In genomic region chrX:70455366-70456202, GRCh38 we compare ENCODE assay signal across 8 cellular contexts. TPM values are rescaled to one million over a fixed set of nuclear protein-coding genes. Genes with fewer than 3 reads are reported as not detected.
A peak's percentile ranks its signal among the peaks of the same experiment; 100 is the strongest.
DNase-seq lines count a peak whose midpoint lies in the region; ATAC-seq, FAIRE-seq and TF ChIP-seq lines count a peak whose summit lies in the region.

No MANE protein-coding gene starts in this region.

- H3K4me1 ChIP-seq in right lobe of liver (no peaks in the 10 kb centered on the region), upper lobe of right lung (no peaks in the 10 kb centered on the region)

- H3K27me3 ChIP-seq in right lobe of liver, result peaks cover 0 to 5% of the 10 kb centered on the region in 2 donors
- H3K27me3 ChIP-seq in upper lobe of right lung, result no peaks in the 10 kb centered on the region

- intact Hi-C loops in right lobe of liver (cut with DNase I) (no loop called here), upper lobe of right lung (cut with DNase I) (no loop called here), posterior vena cava (cut with DNase I) (no loop called here)

- H3K4me3 ChIP-seq in GM12875 (ENCODE audit: low read depth, low read length), result peak overlapping the region; percentile 54
- H3K4me3 ChIP-seq in astrocyte of the spinal cord (ENCODE audit: low read depth, low read length), result peak overlapping the region; percentile 53
- peak overlapping the region; percentile 11 to 54 (median 23) for H3K4me3 ChIP-seq in right lobe of liver
- peak overlapping the region; percentile 53 for H3K4me3 ChIP-seq in upper lobe of right lung

- 22% methylated on average over 21 of the region's 32 CpGs for WGBS in right lobe of liver (ENCODE audit: insufficient coverage, low coverage, low lambda C conversion rate, missing lambda C conversion rate)

- in situ Hi-C loops in astrocyte of the spinal cord (cut with HindIII; ENCODE audit: low sequenced_read_pairs), result no loop called here

- no peak for TF ChIP-seq POLR2A in right lobe of liver (IDR thresholded peaks at IDR 0.05)

- TF ChIP-seq CTCF in GM12875 (IDR thresholded peaks at IDR 0.05; ENCODE audit: borderline replicate concordance, insufficient read depth, low read depth, low read length) (no peak), astrocyte of the spinal cord (IDR thresholded peaks at IDR 0.05; ENCODE audit: low read depth, low read length) (no peak), right lobe of liver (IDR thresholded peaks at IDR 0.05) (no peak), upper lobe of right lung (IDR thresholded peaks at IDR 0.05) (no peak)

- H3K27ac ChIP-seq in KOPT-K1 (ENCODE audit: low read depth, low read length, poor library complexity, severe bottlenecking), result peak overlapping the region; percentile 67
- H3K27ac ChIP-seq in right lobe of liver, result no peak overlapping the region
- H3K27ac ChIP-seq in upper lobe of right lung, result peak overlapping the region; percentile 70

- no peak for FAIRE-seq in frontal cortex (lab: Jason Lieb, UNC)

- no peaks in the 10 kb centered on the region; the same call in 1 of the 2 replicates for H3K36me3 ChIP-seq in KOPT-K1 (ENCODE audit: insufficient read depth, low read length)
- H3K36me3 ChIP-seq in right lobe of liver, result no peaks in the 10 kb centered on the region
- no peaks in the 10 kb centered on the region for H3K36me3 ChIP-seq in upper lobe of right lung

- H3K9me3 ChIP-seq in KOPT-K1 (ENCODE audit: insufficient read depth, low read length, poor library complexity, severe bottlenecking) (no peaks in the 10 kb centered on the region), right lobe of liver (no peaks in the 10 kb centered on the region), upper lobe of right lung (no peaks in the 10 kb centered on the region)

- DNase-seq in astrocyte of the spinal cord (ENCODE audit: low read depth, low spot score), result no peak
- DNase-seq in right lobe of liver, result no peak
- no peak for DNase-seq in upper lobe of right lung
- DNase-seq in hippocampal formation (lab: John Stamatoyannopoulos, UW), result no peak
- no peak for DNase-seq in frontal cortex (ENCODE audit: low spot score in 2 of 2)
- no peak for DNase-seq in posterior vena cava (ENCODE audit: low spot score)

- ATAC-seq in right lobe of liver (peak in 1 of 4 donors; percentile 7), upper lobe of right lung (peak; percentile 1)

RNA-seq across cellular contexts. Expression of gene DLG3, which starts 10.9 kb away (rescaled TPM):
- 1 to 10 TPM in 3 of 6 experiments, under 1 TPM in 3; 0.37 to 2.1 (median 1.1) TPM for total RNA-seq in right lobe of liver
- total RNA-seq in upper lobe of right lung, result 24.4 TPM
- total RNA-seq in frontal cortex, result 86.8 TPM
- total RNA-seq in posterior vena cava, result 10 to 100 TPM; 13.2 to 19.4 TPM

RNA-seq across cellular contexts. Expression of gene GDPD2, which starts 32.5 kb away (rescaled TPM):
- not detected for total RNA-seq in right lobe of liver
- total RNA-seq in upper lobe of right lung, result not detected
- 2.9 TPM for total RNA-seq in frontal cortex
- not detected for total RNA-seq in posterior vena cava

Comparison
In these comparisons a context has a peak if more than half of its experiments do, and no peak if none do; other contexts are left out.
1. H3K27ac ChIP-seq: peak in KOPT-K1 (single experiment) and upper lobe of right lung (single experiment); none in right lobe of liver (0 of 3).
2. Peak in every context shown above with its lines, with median percentiles within 50 percentile points of each other: H3K4me3 ChIP-seq.